Comparison of ENCODE assay signal across 8 cellular contexts in genomic region chr15:34209421-34210282, GRCh38. TPM values are rescaled to one million over a fixed set of nuclear protein-coding genes. Genes with fewer than 3 reads are reported as not detected.
DNase-seq lines count a peak whose midpoint lies in the region; ATAC-seq, FAIRE-seq and TF ChIP-seq lines count a peak whose summit lies in the region.

TSS of gene KATNBL1 (minus strand) at chr15:34210096. CDS start at chr15:34163676, 46,420 bp downstream.

- no peaks in the 10 kb centered on the region for H3K4me1 Mint-ChIP-seq in Calu3 (ENCODE audit: low read depth, unreplicated experiment)

- TF ChIP-seq CTCF in Calu3 (IDR thresholded peaks at IDR 0.05; ENCODE audit: unreplicated experiment), result peak; percentile 32

- no peak within 1 kb of the TSS for H3K27ac Mint-ChIP-seq in Calu3 (ENCODE audit: unreplicated experiment)

- H3K4me3 ChIP-seq in endocrine pancreas (ENCODE audit: control insufficient read depth, insufficient read depth, low read length), result peak within 1 kb of the TSS; percentile 96

- intact Hi-C loops in Calu3 (cut with micrococcal nuclease; ENCODE audit: unreplicated experiment), result loop anchor here (1.0 to 5.0 kb wide), 2 partner anchors 99 to 147 kb away; no protein-coding TSS in a partner anchor

- H3K27me3 ChIP-seq in endocrine pancreas (ENCODE audit: control insufficient read depth, insufficient read depth, low read length), result no peaks in the 10 kb centered on the region

- peaks cover 5% of the 10 kb centered on the region for H3K4me1 ChIP-seq in endocrine pancreas (ENCODE audit: control insufficient read depth, insufficient read depth, low read length)

- no peaks in the 10 kb centered on the region for H3K36me3 Mint-ChIP-seq in Calu3 (ENCODE audit: insufficient read depth, unreplicated experiment)

- no peaks in the 10 kb centered on the region for H3K27me3 Mint-ChIP-seq in Calu3 (ENCODE audit: unreplicated experiment)

- H3K9ac ChIP-seq in endocrine pancreas (ENCODE audit: control insufficient read depth, insufficient read depth, low read length), result peak within 1 kb of the TSS; percentile 74

- peak within 1 kb of the TSS; percentile 58 for H3K4me3 Mint-ChIP-seq in Calu3 (ENCODE audit: low read depth, unreplicated experiment)

- CTCF ChIA-PET in Calu3 (lab: Charles Lee), result interaction anchor here (0.6 to 1.9 kb wide), 4 partner anchors 97 to 1147 kb away, joined by 3 to 13 read pairs (median 6); no protein-coding TSS in a partner anchor

- FAIRE-seq in HTR-8/SVneo (lab: Jason Lieb, UNC), result no peak

- DNase-seq in Calu3 (peak; percentile 83), HTR-8/SVneo (ENCODE audit: insufficient read length, low spot score) (peak; percentile 85), NOMO-1 treated with DMSO at 0.1 percent for 48 hours (lab: John Stamatoyannopoulos, UW; ENCODE audit: unreplicated experiment) (peak; percentile 91), mesenteric fat pad (ENCODE audit: low spot score) (peak; percentile 99)
- peak; percentile 92 to 94 for DNase-seq in activated CD8-positive, alpha-beta memory T cell treated with anti-CD3 and anti-CD28 coated beads for 4 hours (ENCODE audit: low read depth in 2 of 2)
- peak; percentile 98 for DNase-seq in stimulated activated CD8-positive, alpha-beta memory T cell treated with anti-CD3 and anti-CD28 coated beads, Interleukin-15, amount 100 ng/mL, for 24 hours (ENCODE audit: low read depth)

- no peaks in the 10 kb centered on the region for H3K9me3 Mint-ChIP-seq in Calu3 (ENCODE audit: low read depth, unreplicated experiment)

- no peaks in the 10 kb centered on the region for H3K9me3 ChIP-seq in endocrine pancreas (ENCODE audit: control insufficient read depth, low read length)

- no peaks in the 10 kb centered on the region for H3K36me3 ChIP-seq in endocrine pancreas (ENCODE audit: control insufficient read depth, insufficient read depth, low read length)

- peak; percentile 86 for ATAC-seq in GM21367 (IDR thresholded peaks at IDR 0.05; ENCODE audit: unreplicated experiment)

- BruUV-seq in Calu3 (replicated peaks; lab: Mats Ljungman, UMichigan), result no TSS peak

RNA-seq across cellular contexts. Expression of gene KATNBL1, which starts in this region (rescaled TPM):
- total RNA-seq in Calu3 (2022) (12.9 and 14.8 TPM in 2 replicates), mesenteric fat pad (48.5 TPM)

Comparison
In these comparisons a context has a peak if more than half of its experiments do, and no peak if none do; other contexts are left out.
1. Peak in every context shown above with its lines: DNase-seq, ATAC-seq and H3K4me3 ChIP-seq.